ENCODE assay signal across 8 cellular contexts in genomic region chr6:159978291-159979135, GRCh38. TPM values are rescaled to one million over a fixed set of nuclear protein-coding genes. Genes with fewer than 3 reads are reported as not detected.
DNase-seq lines count a peak whose midpoint lies in the region; ATAC-seq and TF ChIP-seq lines count a peak whose summit lies in the region.

No MANE protein-coding gene starts in this region.

- DNase-seq in stimulated activated naive CD4-positive, alpha-beta T cell treated with Interleukin-2 at 50 U/mL for 16 hours (lab: John Stamatoyannopoulos, UW): peak; percentile 49
- DNase-seq in stimulated activated naive CD4-positive, alpha-beta T cell (lab: John Stamatoyannopoulos, UW): no peak
- DNase-seq in SW480 (ENCODE audit: low spot score) (peak; percentile 43), left ventricle myocardium superior (no peak), thoracic aorta (ENCODE audit: low spot score) (no peak), dorsolateral prefrontal cortex (no peak), ovary (no peak)

- peak overlapping the region; percentile 4 for H3K4me3 ChIP-seq in thoracic aorta
- H3K4me3 ChIP-seq in dorsolateral prefrontal cortex: no peak overlapping the region
- H3K4me3 ChIP-seq in ovary: no peak overlapping the region

- H3K27me3 ChIP-seq in thoracic aorta (replicated peaks; ENCODE audit: insufficient read depth): no peaks in the 10 kb centered on the region
- no peaks in the 10 kb centered on the region for H3K27me3 ChIP-seq in dorsolateral prefrontal cortex
- H3K27me3 ChIP-seq in ovary: no peaks in the 10 kb centered on the region

- WGBS in ovary, 3 donors: 73 to 78% (median 76%) methylated on average over 13 of the region's 13 CpGs

- intact Hi-C loops in left ventricle myocardium superior (cut with micrococcal nuclease) (loop anchor here (10.0 kb wide), 1 partner anchor 56 kb away; no protein-coding TSS in a partner anchor), dorsolateral prefrontal cortex (cut with DNase I) (loop anchor here in 1 of 2 donors (10.0 kb wide), 1 partner anchor 184 kb away; the partner anchor contains the start of gene MRPL18), ovary (cut with DNase I) (loop anchor here in 2 of 4 donors (10.0 kb wide), 2 partner anchors 46 to 56 kb away; no protein-coding TSS in a partner anchor)

- ATAC-seq in HG02943 (IDR thresholded peaks at IDR 0.05; ENCODE audit: low read depth, unreplicated experiment) (peak; percentile 27), left ventricle myocardium superior (peak; percentile 17), thoracic aorta (ENCODE audit: insufficient number of reproducible peaks, low FRiP score, low read depth) (no peak)

- H3K36me3 ChIP-seq in thoracic aorta (no peaks in the 10 kb centered on the region), ovary (no peaks in the 10 kb centered on the region)

- no peak for TF ChIP-seq POLR2A in ovary (IDR thresholded peaks at IDR 0.05)

- TF ChIP-seq CTCF in thoracic aorta (IDR thresholded peaks at IDR 0.05) (no peak), dorsolateral prefrontal cortex (IDR thresholded peaks at IDR 0.05 in 54 of 56, conservative IDR thresholded peaks at IDR 0.05 in 2 of 56; ENCODE audit: low read depth in 1 of 56, partially characterized antibody in 56 of 56) (no peak), ovary (IDR thresholded peaks at IDR 0.05) (no peak)

- H3K9me3 ChIP-seq in thoracic aorta: no peaks in the 10 kb centered on the region
- no peaks in the 10 kb centered on the region for H3K9me3 ChIP-seq in ovary

- H3K27ac ChIP-seq in thoracic aorta (peak overlapping the region; percentile 52 to 65), dorsolateral prefrontal cortex (peak overlapping the region in 13 of 59 donors; percentile 6 to 68 (median 29)), ovary (peak overlapping the region in 1 of 2 donors; percentile 60)

- H3K4me1 ChIP-seq in thoracic aorta (ENCODE audit: control insufficient read depth in 1 of 2, low read depth in 2 of 2) (peaks cover 53 to 73% of the 10 kb centered on the region in 2 donors), ovary (ENCODE audit: insufficient read depth) (peaks cover 39% of the 10 kb centered on the region)

- TF ChIP-seq EP300 in ovary (IDR thresholded peaks at IDR 0.05): no peak

RNA-seq across cellular contexts. Expression of gene IGF2R, which starts 9.6 kb away (rescaled TPM):
- total RNA-seq in left ventricle myocardium superior (68.4 TPM), thoracic aorta (10 to 100 TPM; 82.2 to 88.4 TPM), dorsolateral prefrontal cortex (10 to 100 TPM; 28.4 to 54.8 (median 42.0) TPM), ovary (10 to 100 TPM; 32.9 to 70.3 (median 49.2) TPM)
- polyA plus RNA-seq in ovary: 100 to 1,000 TPM in 1 of 2 donors, 10 to 100 TPM in 1; 29.3 to 116 TPM

Comparison
In these comparisons a context has a peak if more than half of its experiments do, and no peak if none do; other contexts are left out.
1. DNase-seq: peak in stimulated activated naive CD4-positive, alpha-beta T cell treated with Interleukin-2 at 50 U/mL for 16 hours (single experiment) and SW480 (single experiment); none in stimulated activated naive CD4-positive, alpha-beta T cell (0 of 6), left ventricle myocardium superior (single experiment), thoracic aorta (single experiment), dorsolateral prefrontal cortex (0 of 10) and ovary (0 of 5).